Comparison of ENCODE assay signal across 8 cellular contexts in the genomic region with DNA sequence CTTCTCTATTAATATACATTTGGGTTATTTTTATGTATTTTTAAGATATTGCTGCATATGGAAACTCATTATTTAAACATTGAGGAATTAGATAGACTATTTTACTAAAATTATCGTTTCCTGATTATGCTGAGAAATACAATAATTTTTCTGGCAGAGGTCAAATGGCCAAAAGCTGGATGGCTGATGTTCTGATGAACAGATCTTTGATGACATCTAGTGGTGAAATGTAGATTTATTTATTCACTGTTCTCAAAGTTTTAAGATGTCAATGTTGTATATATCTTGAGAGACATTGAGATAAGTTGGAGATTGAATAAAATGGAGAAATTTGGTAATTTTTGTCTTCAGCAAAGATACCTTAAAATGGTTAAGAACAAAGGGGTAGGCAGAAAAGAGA.
DNase-seq lines count a peak whose midpoint lies in the region; ATAC-seq and TF ChIP-seq lines count a peak whose summit lies in the region.

No MANE protein-coding gene starts in this region.

- no peaks in the 10 kb centered on the region for H3K4me1 ChIP-seq in BE2C

- ATAC-seq in GM18858 (IDR thresholded peaks at IDR 0.05; ENCODE audit: unreplicated experiment) (peak; percentile 59), left colon (peak; percentile 42)

- no peaks in the 10 kb centered on the region for H3K9me3 ChIP-seq in BE2C

- peak; percentile 64 for TF ChIP-seq CTCF in BE2C (IDR thresholded peaks at IDR 0.05; ENCODE audit: low read depth, low read length)
- peak; percentile 40 for TF ChIP-seq CTCF in astrocyte of the cerebellum (IDR thresholded peaks at IDR 0.05; ENCODE audit: low read depth, low read length, missing control alignments)

- DNase-seq in BE2C (no peak), NCI-H1105 (lab: John Stamatoyannopoulos, UW) (peak; percentile 10), astrocyte of the cerebellum (ENCODE audit: low read depth) (peak; percentile 31), left colon (no peak), NCI-H226 (no peak), COR-L47 (lab: John Stamatoyannopoulos, UW) (no peak)
- no peak for DNase-seq in NK-92 treated with Interleukin-12 subunit alpha and Interleukin-12 subunit beta, amount 100 ng/mL, for 24 hours (lab: John Stamatoyannopoulos, UW)

- no peaks in the 10 kb centered on the region; the same call in 1 of the 2 replicates for H3K27me3 ChIP-seq in BE2C

- H3K36me3 ChIP-seq in BE2C = no peaks in the 10 kb centered on the region

- in situ Hi-C loops in astrocyte of the cerebellum (cut with HindIII; ENCODE audit: low sequenced_read_pairs) = no loop called here

- intact Hi-C loops in left colon (cut with DNase I, micrococcal nuclease) = loop anchor here in 1 of 2 donors (5.0 kb wide), 1 partner anchor 307 kb away; no protein-coding TSS in a partner anchor

- no peak overlapping the region for H3K4me3 ChIP-seq in BE2C (ENCODE audit: low read depth, low read length)
- H3K4me3 ChIP-seq in astrocyte of the cerebellum (ENCODE audit: low read depth, low read length) = no peak overlapping the region

Comparison
In these comparisons a context has a peak if more than half of its experiments do, and no peak if none do; other contexts are left out.
1. DNase-seq: peak in NCI-H1105 (single experiment) and astrocyte of the cerebellum (single experiment); none in BE2C (single experiment), left colon (0 of 2), NCI-H226 (single experiment), NK-92 treated with Interleukin-12 subunit alpha and Interleukin-12 subunit beta, amount 100 ng/mL, for 24 hours (single experiment) and COR-L47 (single experiment).